Comparison of ENCODE assay signal across 17 cellular contexts in the genomic region with DNA sequence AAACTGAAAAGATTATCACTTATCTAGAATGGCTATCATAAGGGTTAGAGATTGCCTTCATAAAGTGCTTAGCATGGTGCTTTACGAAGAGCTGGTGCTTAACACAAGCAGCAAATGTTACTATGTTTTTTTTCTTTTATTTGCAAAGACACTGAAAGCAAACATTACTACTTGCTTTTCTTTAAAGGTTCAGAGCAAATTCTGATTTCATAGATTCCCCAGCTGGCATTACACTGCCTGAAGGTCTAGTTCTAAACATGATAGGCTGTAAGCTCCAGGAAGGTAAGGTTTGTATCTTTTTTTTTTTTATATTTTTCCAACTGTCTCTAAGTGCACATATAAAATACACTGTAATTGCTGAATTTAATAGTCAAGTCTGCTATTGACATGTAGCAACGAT.
"Had no signal": no experiment of that assay in that cellular context is flagged by ENCODE, and none has a peak within 500 bp of the region (broad histone marks: within the 10 kb centered on the region; RNA-seq: fewer than 3 reads in every experiment).

No MANE protein-coding gene starts in this region.

- H3K27ac ChIP-seq: colonic mucosa, esophagus squamous epithelium, neutrophil had no signal

- H3K9me3 ChIP-seq: colonic mucosa, esophagus squamous epithelium, gastroesophageal sphincter, mucosa of descending colon, neutrophil, right atrium auricular region had no signal

- H3K9me3 Mint-ChIP-seq: immature natural killer cell, type B pancreatic cell had no signal

- H3K4me3 ChIP-seq: colonic mucosa, esophagus squamous epithelium, gastroesophageal sphincter, mucosa of descending colon, right atrium auricular region had no signal

- H3K4me1 ChIP-seq: colonic mucosa had no signal

- H3K27ac Mint-ChIP-seq: type B pancreatic cell had no signal

- H3K4me3 Mint-ChIP-seq: immature natural killer cell; naive thymus-derived CD8-positive, alpha-beta T cell; type B pancreatic cell had no signal

- DNase-seq: colonic mucosa; dermis blood vessel endothelial cell; esophagus squamous epithelium; foreskin fibroblast; glutamatergic neuron; immature natural killer cell; mammary epithelial cell; mucosa of descending colon; naive thymus-derived CD8-positive, alpha-beta T cell; posterior cingulate gyrus; small intestine; stimulated activated CD4-positive, alpha-beta T cell treated with anti-CD3 and anti-CD28 coated beads, Interleukin-12 subunit alpha, Interleukin-12 subunit beta, amount 100 ng/mL, for 4 hours; stimulated activated naive CD4-positive, alpha-beta T cell had no signal

- H3K27me3 Mint-ChIP-seq: naive thymus-derived CD8-positive, alpha-beta T cell; type B pancreatic cell had no signal

- H3K27me3 ChIP-seq: colonic mucosa, esophagus squamous epithelium, gastroesophageal sphincter, neutrophil, right atrium auricular region had no signal

- ATAC-seq: gastroesophageal sphincter; mucosa of descending colon; naive thymus-derived CD8-positive, alpha-beta T cell had no signal
